ENCODE assay signal across 1 cellular context in the genomic region with DNA sequence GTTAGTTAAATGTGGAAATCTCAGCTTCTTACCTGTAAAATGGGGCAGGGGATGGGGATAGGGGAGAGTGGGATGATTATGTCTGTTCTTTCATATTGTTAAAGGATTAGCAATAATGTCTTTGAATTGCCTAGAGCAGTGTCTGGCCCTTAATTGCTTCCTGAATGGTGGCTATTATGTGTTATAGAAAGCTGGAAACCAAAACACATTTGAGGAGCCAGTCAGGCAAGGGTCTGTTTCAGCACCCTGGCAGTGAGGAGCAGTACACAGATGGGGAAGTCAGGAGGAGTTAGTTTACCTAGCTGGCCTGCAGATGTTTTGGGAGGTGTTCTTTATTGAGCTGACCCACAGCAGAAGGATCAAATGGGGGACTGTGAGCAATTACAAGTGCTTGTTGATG.
TF ChIP-seq lines count a peak whose summit lies in the region.

No MANE protein-coding gene starts in this region.

TF ChIP-seq in GM23338, 12 proteins besides CTCF, POLR2A, EP300 and RAD21 (continued from another document):
- TF ChIP-seq POLR2AphosphoS5 (IDR thresholded peaks at IDR 0.05; ENCODE audit: low read depth) (no peak), NANOG (IDR thresholded peaks at IDR 0.05; ENCODE audit: borderline replicate concordance) (no peak), ZNF114 (CRISPR knock-in tag; IDR thresholded peaks at IDR 0.05) (no peak), EZH2phosphoT487 (IDR thresholded peaks at IDR 0.05; ENCODE audit: unreplicated experiment) (no peak), ZNF331 (CRISPR knock-in tag; IDR thresholded peaks at IDR 0.05; ENCODE audit: low read depth) (no peak)
- TF ChIP-seq, protein P1, sequence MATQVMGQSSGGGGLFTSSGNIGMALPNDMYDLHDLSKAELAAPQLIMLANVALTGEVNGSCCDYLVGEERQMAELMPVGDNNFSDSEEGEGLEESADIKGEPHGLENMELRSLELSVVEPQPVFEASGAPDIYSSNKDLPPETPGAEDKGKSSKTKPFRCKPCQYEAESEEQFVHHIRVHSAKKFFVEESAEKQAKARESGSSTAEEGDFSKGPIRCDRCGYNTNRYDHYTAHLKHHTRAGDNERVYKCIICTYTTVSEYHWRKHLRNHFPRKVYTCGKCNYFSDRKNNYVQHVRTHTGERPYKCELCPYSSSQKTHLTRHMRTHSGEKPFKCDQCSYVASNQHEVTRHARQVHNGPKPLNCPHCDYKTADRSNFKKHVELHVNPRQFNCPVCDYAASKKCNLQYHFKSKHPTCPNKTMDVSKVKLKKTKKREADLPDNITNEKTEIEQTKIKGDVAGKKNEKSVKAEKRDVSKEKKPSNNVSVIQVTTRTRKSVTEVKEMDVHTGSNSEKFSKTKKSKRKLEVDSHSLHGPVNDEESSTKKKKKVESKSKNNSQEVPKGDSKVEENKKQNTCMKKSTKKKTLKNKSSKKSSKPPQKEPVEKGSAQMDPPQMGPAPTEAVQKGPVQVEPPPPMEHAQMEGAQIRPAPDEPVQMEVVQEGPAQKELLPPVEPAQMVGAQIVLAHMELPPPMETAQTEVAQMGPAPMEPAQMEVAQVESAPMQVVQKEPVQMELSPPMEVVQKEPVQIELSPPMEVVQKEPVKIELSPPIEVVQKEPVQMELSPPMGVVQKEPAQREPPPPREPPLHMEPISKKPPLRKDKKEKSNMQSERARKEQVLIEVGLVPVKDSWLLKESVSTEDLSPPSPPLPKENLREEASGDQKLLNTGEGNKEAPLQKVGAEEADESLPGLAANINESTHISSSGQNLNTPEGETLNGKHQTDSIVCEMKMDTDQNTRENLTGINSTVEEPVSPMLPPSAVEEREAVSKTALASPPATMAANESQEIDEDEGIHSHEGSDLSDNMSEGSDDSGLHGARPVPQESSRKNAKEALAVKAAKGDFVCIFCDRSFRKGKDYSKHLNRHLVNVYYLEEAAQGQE (IDR thresholded peaks at IDR 0.05; ENCODE audit: unreplicated experiment), result no peak
- TF ChIP-seq, protein P2, sequence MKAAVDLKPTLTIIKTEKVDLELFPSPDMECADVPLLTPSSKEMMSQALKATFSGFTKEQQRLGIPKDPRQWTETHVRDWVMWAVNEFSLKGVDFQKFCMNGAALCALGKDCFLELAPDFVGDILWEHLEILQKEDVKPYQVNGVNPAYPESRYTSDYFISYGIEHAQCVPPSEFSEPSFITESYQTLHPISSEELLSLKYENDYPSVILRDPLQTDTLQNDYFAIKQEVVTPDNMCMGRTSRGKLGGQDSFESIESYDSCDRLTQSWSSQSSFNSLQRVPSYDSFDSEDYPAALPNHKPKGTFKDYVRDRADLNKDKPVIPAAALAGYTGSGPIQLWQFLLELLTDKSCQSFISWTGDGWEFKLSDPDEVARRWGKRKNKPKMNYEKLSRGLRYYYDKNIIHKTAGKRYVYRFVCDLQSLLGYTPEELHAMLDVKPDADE (IDR thresholded peaks at IDR 0.05), result no peak
TF ChIP-seq in GM23338: peak in this region for 0.
